1 cellular context compared by ENCODE assay signal in the genomic region with DNA sequence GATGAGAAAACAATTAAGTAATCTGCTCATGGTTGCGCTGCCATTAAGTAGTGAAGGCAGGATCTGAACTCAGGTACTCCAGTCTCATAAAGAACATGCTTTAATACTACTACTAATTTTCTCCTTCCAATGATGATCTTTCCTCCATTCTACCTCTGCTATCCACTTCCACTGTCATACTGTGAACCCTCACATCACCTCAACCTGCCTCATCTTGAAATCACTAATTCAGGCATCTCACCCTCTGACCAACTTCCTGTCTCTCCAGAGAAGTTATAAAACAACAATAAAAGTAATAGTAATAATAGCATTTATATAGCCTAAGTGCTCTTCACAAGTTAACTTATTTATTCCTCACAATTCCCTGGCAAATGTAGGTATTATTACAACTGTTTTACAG.
TF ChIP-seq lines count a peak whose summit lies in the region.

No MANE protein-coding gene starts in this region.

TF ChIP-seq in HepG2, 621 proteins besides CTCF, POLR2A, EP300 and RAD21:
- no peak for TF ChIP-seq MXI1 (IDR thresholded peaks at IDR 0.05; ENCODE audit: borderline replicate concordance, low read depth, low read length)
- TF ChIP-seq HIC2 (CRISPR knock-in tag; IDR thresholded peaks at IDR 0.05; ENCODE audit: low read depth), result no peak
- TF ChIP-seq NFE2 (CRISPR knock-in tag; IDR thresholded peaks at IDR 0.05), result no peak
- TF ChIP-seq ATRX (CRISPR knock-in tag; IDR thresholded peaks at IDR 0.05; ENCODE audit: borderline replicate concordance), result no peak
- TF ChIP-seq FOXP4 (CRISPR knock-in tag; IDR thresholded peaks at IDR 0.05), result no peak
- TF ChIP-seq, protein P1, sequence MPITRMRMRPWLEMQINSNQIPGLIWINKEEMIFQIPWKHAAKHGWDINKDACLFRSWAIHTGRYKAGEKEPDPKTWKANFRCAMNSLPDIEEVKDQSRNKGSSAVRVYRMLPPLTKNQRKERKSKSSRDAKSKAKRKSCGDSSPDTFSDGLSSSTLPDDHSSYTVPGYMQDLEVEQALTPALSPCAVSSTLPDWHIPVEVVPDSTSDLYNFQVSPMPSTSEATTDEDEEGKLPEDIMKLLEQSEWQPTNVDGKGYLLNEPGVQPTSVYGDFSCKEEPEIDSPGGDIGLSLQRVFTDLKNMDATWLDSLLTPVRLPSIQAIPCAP (CRISPR knock-in tag; IDR thresholded peaks at IDR 0.05; ENCODE audit: low read depth), result no peak
- TF ChIP-seq MIER2 (CRISPR knock-in tag; IDR thresholded peaks at IDR 0.05), result no peak
- TF ChIP-seq, protein P2, sequence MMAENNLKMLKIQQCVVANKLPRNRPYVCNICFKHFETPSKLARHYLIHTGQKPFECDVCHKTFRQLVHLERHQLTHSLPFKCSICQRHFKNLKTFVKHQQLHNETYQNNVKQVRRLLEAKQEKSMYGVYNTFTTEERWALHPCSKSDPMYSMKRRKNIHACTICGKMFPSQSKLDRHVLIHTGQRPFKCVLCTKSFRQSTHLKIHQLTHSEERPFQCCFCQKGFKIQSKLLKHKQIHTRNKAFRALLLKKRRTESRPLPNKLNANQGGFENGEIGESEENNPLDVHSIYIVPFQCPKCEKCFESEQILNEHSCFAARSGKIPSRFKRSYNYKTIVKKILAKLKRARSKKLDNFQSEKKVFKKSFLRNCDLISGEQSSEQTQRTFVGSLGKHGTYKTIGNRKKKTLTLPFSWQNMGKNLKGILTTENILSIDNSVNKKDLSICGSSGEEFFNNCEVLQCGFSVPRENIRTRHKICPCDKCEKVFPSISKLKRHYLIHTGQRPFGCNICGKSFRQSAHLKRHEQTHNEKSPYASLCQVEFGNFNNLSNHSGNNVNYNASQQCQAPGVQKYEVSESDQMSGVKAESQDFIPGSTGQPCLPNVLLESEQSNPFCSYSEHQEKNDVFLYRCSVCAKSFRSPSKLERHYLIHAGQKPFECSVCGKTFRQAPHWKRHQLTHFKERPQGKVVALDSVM (CRISPR knock-in tag; IDR thresholded peaks at IDR 0.05), result no peak
- TF ChIP-seq KAT2B (IDR thresholded peaks at IDR 0.05; ENCODE audit: borderline replicate concordance, low read depth, low read length), result no peak
- TF ChIP-seq ZNF687 (CRISPR knock-in tag; IDR thresholded peaks at IDR 0.05), result no peak
- no peak for TF ChIP-seq KDM4B (CRISPR knock-in tag; IDR thresholded peaks at IDR 0.05)
- TF ChIP-seq ZBTB3 (CRISPR knock-in tag; IDR thresholded peaks at IDR 0.05; ENCODE audit: borderline replicate concordance, low read depth), result no peak
